Comparison of ENCODE assay signal across 17 cellular contexts in the genomic region with DNA sequence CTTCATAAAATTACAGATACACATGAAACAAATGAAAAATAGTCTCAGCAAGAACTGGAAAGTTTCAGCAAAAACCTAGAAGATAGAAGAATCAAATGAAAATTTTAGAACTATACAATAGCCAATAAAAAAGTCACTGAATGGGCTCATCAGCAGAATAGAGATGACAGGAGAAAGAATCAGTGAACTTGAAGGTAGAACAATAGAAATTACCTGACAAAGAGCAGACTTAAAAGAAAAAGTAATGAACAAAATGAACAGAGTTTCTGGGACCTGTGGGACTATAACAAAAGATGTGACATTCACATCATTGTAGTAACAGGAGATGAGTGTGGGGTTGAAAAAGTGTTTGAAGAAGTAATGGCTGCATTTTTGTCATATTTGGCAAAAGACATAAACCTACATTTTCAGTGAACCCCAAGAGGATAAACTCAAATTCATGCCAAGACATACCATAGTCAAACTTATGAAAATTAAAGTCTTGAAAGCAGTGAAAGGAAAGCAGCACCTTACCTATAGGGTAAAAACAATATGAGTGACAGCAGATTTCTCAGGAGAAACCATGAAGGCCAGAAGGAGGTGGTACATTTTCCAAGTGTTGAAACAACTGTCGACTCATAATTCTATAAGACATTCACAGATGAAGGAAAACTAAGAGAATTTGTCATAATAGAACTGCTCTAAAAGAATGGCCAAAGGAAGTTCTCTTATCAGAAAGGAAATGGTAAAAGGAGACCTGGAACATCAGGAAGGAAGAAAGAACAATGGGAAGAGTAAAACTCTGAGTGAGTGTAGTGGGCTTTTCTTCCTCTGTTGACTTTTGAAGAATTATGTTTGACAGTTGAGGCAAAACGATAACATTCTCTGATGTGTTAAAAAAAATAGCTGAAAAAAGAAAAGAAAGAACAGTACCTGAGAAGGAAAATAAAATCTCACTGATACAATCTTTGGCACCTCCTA. TPM values are rescaled to one million over a fixed set of nuclear protein-coding genes. Genes with fewer than 3 reads are reported as not detected.
DNase-seq lines count a peak whose midpoint lies in the region; ATAC-seq, FAIRE-seq and TF ChIP-seq lines count a peak whose summit lies in the region.
"Had no signal": no experiment of that assay in that cellular context is flagged by ENCODE, and none has a peak within 500 bp of the region (broad histone marks: within the 10 kb centered on the region; RNA-seq: fewer than 3 reads in every experiment).

No MANE protein-coding gene starts in this region.

- TF ChIP-seq CTCF in HepG2 (CRISPR knock-in tag; IDR thresholded peaks at IDR 0.05) (no peak), right lobe of liver (IDR thresholded peaks at IDR 0.05) (no peak), RWPE1 (conservative IDR thresholded peaks at IDR 0.05; ENCODE audit: low read depth) (no peak)

- POLR2A ChIA-PET in HepG2 (lab: Yijun Ruan, JAX) (no interaction called here), HEK293T (lab: Yijun Ruan, JAX) (no interaction called here), RWPE1 (lab: Yijun Ruan, JAX; ENCODE audit: low non-redundant PET) (no interaction called here)

- TF ChIP-seq RAD21 in HepG2 (CRISPR knock-in tag; IDR thresholded peaks at IDR 0.05): no peak

- intact Hi-C loops in HepG2 (cut with micrococcal nuclease; ENCODE audit: unreplicated experiment) (no loop called here), right lobe of liver (cut with DNase I) (no loop called here)

- no peak for TF ChIP-seq POLR2A in HepG2 (IDR thresholded peaks at IDR 0.05; ENCODE audit: insufficient read depth in 1 of 2, low read depth in 2 of 2, low read length in 2 of 2)
- TF ChIP-seq POLR2A in right lobe of liver (IDR thresholded peaks at IDR 0.05): no peak

- TSS peak; percentile 17 for BruUV-seq in HepG2 (replicated peaks; lab: Mats Ljungman, UMichigan)

- H3K36me3 ChIP-seq in HepG2 (replicated peaks in 1 of 2; ENCODE audit: control insufficient read depth in 1 of 2, insufficient read depth in 2 of 2, low read length in 2 of 2) (peaks cover 19 to 63% of the 10 kb centered on the region in 2 experiments), right lobe of liver (peaks cover 0 to 23% (median 11%) of the 10 kb centered on the region in 4 donors)

- DNase-seq in HepG2 (ENCODE audit: low spot score) (no peak), right lobe of liver (no peak), HEK293T (ENCODE audit: extremely low spot score) (no peak), RPMI8226 (no peak), RWPE1 (ENCODE audit: low spot score) (no peak), SK-N-DZ (ENCODE audit: low spot score) (no peak)
- no peak for DNase-seq in central memory CD8-positive, alpha-beta T cell (ENCODE audit: low spot score in 2 of 2)
- DNase-seq: Caco-2, GF-D8, GOT3, NCI-H1092 treated with DMSO at 0.1 percent for 48 hours, NCI-H146, NCI-H2029 treated with DMSO at 0.1 percent for 48 hours, SHP77 had no signal

- no peak overlapping the region for H2AFZ ChIP-seq in HepG2 (ENCODE audit: low read length)

- no peak overlapping the region for H3K9ac ChIP-seq in HepG2 (ENCODE audit: insufficient read depth, low read depth, low read length)

- peaks cover 17% of the 10 kb centered on the region for H3K9me3 Mint-ChIP-seq in central memory CD8-positive, alpha-beta T cell

- WGBS in HepG2 (ENCODE audit: low lambda C conversion rate): 90% methylated on average over 2 of the region's 2 CpGs
- 70% methylated on average over 2 of the region's 2 CpGs for WGBS in right lobe of liver (ENCODE audit: insufficient coverage, low coverage, low lambda C conversion rate, missing lambda C conversion rate)

- H3K27ac Mint-ChIP-seq in central memory CD8-positive, alpha-beta T cell (ENCODE audit: low read depth): peak overlapping the region; percentile 64
- H3K27ac Mint-ChIP-seq: B cell; T-helper 1 cell treated with Interleukin-12 subunit alpha and Interleukin-12 subunit beta and Interleukin-4 antibody, amounts not matched to agents 30 μg/mL and 1 μg/mL, for 36 hours had no signal

- H3K4me3 ChIP-seq in HepG2 (replicated peaks in 1 of 3; ENCODE audit: insufficient read depth in 1 of 3, low read depth in 2 of 3, low read length in 3 of 3) (no peak overlapping the region), right lobe of liver (no peak overlapping the region)

- H3K4me1 Mint-ChIP-seq in central memory CD8-positive, alpha-beta T cell: peaks cover 26% of the 10 kb centered on the region

- H3K9me3 ChIP-seq in HepG2 (ENCODE audit: low read length): peaks cover 15% of the 10 kb centered on the region; the same call in 1 of the 2 replicates
- no peaks in the 10 kb centered on the region for H3K9me3 ChIP-seq in right lobe of liver
- H3K9me3 ChIP-seq: Caco-2 had no signal

- no peak for TF ChIP-seq EP300 in HepG2 (IDR thresholded peaks at IDR 0.05; ENCODE audit: low read depth in 2 of 2, low read length in 2 of 2)
- no peak for TF ChIP-seq EP300 in HepG2 (CRISPR knock-in tag; IDR thresholded peaks at IDR 0.05; ENCODE audit: borderline replicate concordance)

- H3K79me2 ChIP-seq in HepG2 (ENCODE audit: insufficient read depth, low read length): no peaks in the 10 kb centered on the region

- peaks cover 18% of the 10 kb centered on the region for H3K36me3 Mint-ChIP-seq in central memory CD8-positive, alpha-beta T cell (ENCODE audit: insufficient read depth)

- in situ Hi-C loops in HepG2 (cut with HindIII; ENCODE audit: extremely low pct_ligation_motif_present, low pct_unique_long_range_greater_than_20kb): loop anchor here (25.0 kb wide), 1 partner anchor 1112 kb away; no protein-coding TSS in a partner anchor

- ATAC-seq in HepG2 (no peak), right lobe of liver (no peak)
- ATAC-seq in central memory CD8-positive, alpha-beta T cell (replicated peaks; ENCODE audit: extremely low read depth, poor library complexity, severe bottlenecking): no peak

- no peak overlapping the region for H3K4me2 ChIP-seq in HepG2 (ENCODE audit: low read depth, low read length)

- CTCF ChIA-PET in HepG2 (lab: Yijun Ruan, JAX; ENCODE audit: low intra/inter-chr PET ratio, low total read pairs) (no interaction called here), HEK293T (lab: Yijun Ruan, JAX) (no interaction called here), RWPE1 (lab: Yijun Ruan, JAX) (no interaction called here)

- H3K27ac ChIP-seq in HepG2 (ENCODE audit: extremely low read length, insufficient read depth, low read length) (no peak overlapping the region), right lobe of liver (no peak overlapping the region), RWPE1 (no peak overlapping the region)

- no peaks in the 10 kb centered on the region for H3K4me1 ChIP-seq in HepG2 (ENCODE audit: insufficient read depth, low read length)
- H3K4me1 ChIP-seq in right lobe of liver: no peaks in the 10 kb centered on the region
- H3K4me1 ChIP-seq: Caco-2 had no signal

- no peaks in the 10 kb centered on the region for H4K20me1 ChIP-seq in HepG2 (ENCODE audit: insufficient read depth, low read length)

- H3K4me3 Mint-ChIP-seq in central memory CD8-positive, alpha-beta T cell: no peak overlapping the region
- H3K4me3 Mint-ChIP-seq: B cell; T-helper 1 cell treated with Interleukin-12 subunit alpha and Interleukin-12 subunit beta and Interleukin-4 antibody, amounts not matched to agents 30 μg/mL and 1 μg/mL, for 36 hours had no signal

- no peaks in the 10 kb centered on the region for H3K27me3 Mint-ChIP-seq in central memory CD8-positive, alpha-beta T cell
- H3K27me3 Mint-ChIP-seq: B cell had no signal

- FAIRE-seq in HepG2 (lab: Jason Lieb, UNC): no peak
- FAIRE-seq: RCC 7860 had no signal

- H3K27me3 ChIP-seq in HepG2 (ENCODE audit: control insufficient read depth in 1 of 2, insufficient read depth in 2 of 2, low read length in 2 of 2): no peaks in the 10 kb centered on the region
- no peaks in the 10 kb centered on the region for H3K27me3 ChIP-seq in right lobe of liver

TF ChIP-seq in HepG2, 621 proteins besides CTCF, POLR2A, EP300 and RAD21 (continues in another document):
- peak; percentile 99 for TF ChIP-seq ZNF317 (CRISPR knock-in tag; IDR thresholded peaks at IDR 0.05)
- no peak for TF ChIP-seq ZFP82 (CRISPR knock-in tag; IDR thresholded peaks at IDR 0.05; ENCODE audit: borderline replicate concordance)

TF ChIP-seq in HEK293T, 16 proteins besides CTCF, POLR2A, EP300 and RAD21 (continues in another document):
- TF ChIP-seq BHLHE40 (IDR thresholded peaks at IDR 0.05; ENCODE audit: borderline replicate concordance): no peak
- TF ChIP-seq L3MBTL2 (conservative IDR thresholded peaks at IDR 0.05): no peak

RNA-seq across cellular contexts. Expression of a gene that starts 23.5 kb away (rescaled TPM):
- total RNA-seq in HepG2 (2016; rRNA removed; fragmentation: Illumina TruSeq; extraction: Trizol) (47.0 and 65.1 TPM in 2 replicates), right lobe of liver (10 to 100 TPM; 15.9 to 28.2 (median 19.7) TPM)
- total RNA-seq in HepG2 (2016; cell fraction: cytosol; rRNA removed; fragmentation: Illumina TruSeq; extraction: Trizol; ENCODE audit: low read depth): 23.2 and 28.5 TPM in 2 replicates
- 49.0 and 57.6 TPM in 2 replicates for total RNA-seq in HepG2 (2016; cell fraction: insoluble cytoplasmic fraction; rRNA removed; fragmentation: Illumina TruSeq; extraction: Trizol)
- total RNA-seq in HepG2 (2016; cell fraction: membrane; rRNA removed; fragmentation: Illumina TruSeq; extraction: Trizol): 37.3 and 42.9 TPM in 2 replicates
- 25.2 and 26.0 TPM in 2 replicates for total RNA-seq in HepG2 (2016; cell fraction: nucleus; rRNA removed; fragmentation: Illumina TruSeq; extraction: Trizol)
- polyA plus RNA-seq in HepG2 (2011; rRNA removed): 9.9 and 11.7 TPM in 2 replicates
- polyA plus RNA-seq in HepG2 (2011; cell fraction: cytosol; rRNA removed): 9.2 and 11.3 TPM in 2 replicates
- polyA plus RNA-seq in HepG2 (2011; cell fraction: nucleus; rRNA removed): 8.6 and 8.8 TPM in 2 replicates
- 22.3 and 25.9 TPM in 2 replicates for polyA plus RNA-seq in HepG2 (2012)
- 30.0 and 36.6 TPM in 2 replicates for polyA plus RNA-seq in HepG2 (2016; cell fraction: cytosol; fragmentation: Illumina TruSeq; extraction: Trizol; ENCODE audit: low read depth)
- 63.5 and 65.7 TPM in 2 replicates for polyA plus RNA-seq in HepG2 (2016; cell fraction: insoluble cytoplasmic fraction; fragmentation: Illumina TruSeq; extraction: Trizol; ENCODE audit: low read depth)
- polyA plus RNA-seq in HepG2 (2016; cell fraction: membrane; fragmentation: Illumina TruSeq; extraction: Trizol; ENCODE audit: low read depth): 41.2 and 46.3 TPM in 2 replicates
- 32.2 and 43.6 TPM in 2 replicates for polyA plus RNA-seq in HepG2 (2016; cell fraction: nucleus; fragmentation: Illumina TruSeq; extraction: Trizol; ENCODE audit: insufficient read depth, low read depth)
- 7.5 and 8.1 TPM in 2 replicates for polyA minus RNA-seq in HepG2 (2011; rRNA and poly(A)+ RNA removed; ENCODE audit: low replicate concordance)
- polyA minus RNA-seq in HepG2 (2011; cell fraction: cytosol; rRNA and poly(A)+ RNA removed): 5.5 and 5.7 TPM in 2 replicates
- 22.7 and 28.3 TPM in 2 replicates for polyA minus RNA-seq in HepG2 (2011; cell fraction: nucleus; rRNA and poly(A)+ RNA removed)
- 54.2 and 68.1 TPM in 2 replicates for polyA plus RNA-seq in SK-N-DZ (2014; cell fraction: cytosol; rRNA removed)
- 34.2 and 38.7 TPM in 2 replicates for polyA plus RNA-seq in SK-N-DZ (2014; cell fraction: nucleus; rRNA removed)
